ENCODE assay signal across 8 cellular contexts in the genomic region with DNA sequence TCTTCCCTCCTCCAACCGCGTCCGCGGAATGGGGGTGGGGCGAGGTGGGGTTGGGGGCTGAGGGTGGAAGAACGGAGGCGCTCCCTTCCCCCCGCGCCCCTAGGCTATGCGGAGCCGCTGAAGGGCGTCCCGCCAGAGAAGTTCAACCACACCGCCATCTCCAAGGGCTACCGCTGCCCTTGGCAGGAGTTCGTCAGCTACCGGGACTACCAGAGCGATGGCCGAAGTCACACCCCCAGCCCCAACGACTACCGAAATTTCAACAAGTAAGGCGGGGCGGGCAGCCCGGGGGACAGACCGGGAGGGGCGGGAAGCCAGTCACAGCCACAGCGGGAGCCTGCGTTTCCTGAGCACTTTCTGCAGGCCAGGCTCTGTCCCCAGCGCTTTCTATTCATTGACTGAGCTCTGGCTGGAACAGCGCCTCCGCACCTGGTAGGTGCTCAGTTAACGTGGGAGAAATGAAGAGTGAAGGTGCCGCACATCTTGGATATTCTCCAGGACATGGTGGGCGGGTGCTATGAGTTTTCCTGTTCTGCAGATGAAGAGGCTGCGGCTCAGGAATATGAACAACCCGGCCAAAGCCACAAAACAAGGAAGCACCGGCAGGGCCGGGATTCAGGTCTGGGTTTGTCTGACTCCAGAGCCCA.
DNase-seq lines count a peak whose midpoint lies in the region; ATAC-seq and TF ChIP-seq lines count a peak whose summit lies in the region.

No MANE protein-coding gene starts in this region.

- peak overlapping the region; percentile 70 for H3K4me3 ChIP-seq in BLaER1
- peak overlapping the region; percentile 53 to 58 for H3K4me3 ChIP-seq in foreskin fibroblast (ENCODE audit: low read depth in 1 of 2, low read length in 2 of 2)
- H3K4me3 ChIP-seq in neutrophil (ENCODE audit: low read depth in 1 of 2, low read length in 1 of 2): peak overlapping the region; percentile 31 to 61

- H3K27me3 ChIP-seq in BLaER1: peaks cover 28% of the 10 kb centered on the region
- peaks cover 25% of the 10 kb centered on the region for H3K27me3 ChIP-seq in neutrophil

- H3K4me1 ChIP-seq in BLaER1: peaks cover 31% of the 10 kb centered on the region
- peaks cover 23 to 28% of the 10 kb centered on the region in 2 experiments for H3K4me1 ChIP-seq in neutrophil (ENCODE audit: control insufficient read depth in 1 of 2, insufficient read depth in 1 of 2, low read depth in 1 of 2, low read length in 1 of 2)

- H3K4me2 ChIP-seq in BLaER1: peak overlapping the region; percentile 98

- no peak for TF ChIP-seq CTCF in foreskin fibroblast (IDR thresholded peaks at IDR 0.05; ENCODE audit: low read depth, low read length)
- no peak for TF ChIP-seq CTCF in neutrophil (IDR thresholded peaks at IDR 0.05)

- no peaks in the 10 kb centered on the region for H3K9me3 ChIP-seq in BLaER1
- H3K9me3 ChIP-seq in neutrophil: no peaks in the 10 kb centered on the region

- peak overlapping the region; percentile 74 for H3K27ac ChIP-seq in BLaER1
- H3K27ac ChIP-seq in neutrophil: no peak overlapping the region

- peak; percentile 43 for ATAC-seq in HG03159 (IDR thresholded peaks at IDR 0.05; ENCODE audit: unreplicated experiment)
- ATAC-seq in HG02678 (IDR thresholded peaks at IDR 0.05; ENCODE audit: unreplicated experiment): no peak

- H3K36me3 ChIP-seq in BLaER1 (no peaks in the 10 kb centered on the region), neutrophil (no peaks in the 10 kb centered on the region)

- peak overlapping the region; percentile 70 for H3K9ac ChIP-seq in BLaER1

- H4K20me1 ChIP-seq in BLaER1: no peaks in the 10 kb centered on the region

- peak; percentile 67 for DNase-seq in activated CD8-positive, alpha-beta memory T cell treated with anti-CD3 and anti-CD28 coated beads, Interleukin-2, amount 50 U/mL, for 48 hours
- DNase-seq in foreskin fibroblast (peak in 1 of 2 donors; percentile 38), COR-L47 (lab: John Stamatoyannopoulos, UW) (no peak), DMS153 (lab: John Stamatoyannopoulos, UW) (no peak)
